Comparison of ENCODE assay signal across 23 cellular contexts in genomic region chr4:531721-532565, GRCh38. TPM values are rescaled to one million over a fixed set of nuclear protein-coding genes. Genes with fewer than 3 reads are reported as not detected.
A peak's percentile ranks its signal among the peaks of the same experiment; 100 is the strongest.
DNase-seq lines count a peak whose midpoint lies in the region; ATAC-seq, FAIRE-seq and TF ChIP-seq lines count a peak whose summit lies in the region.
"Had no signal": no experiment of that assay in that cellular context is flagged by ENCODE, and none has a peak within 500 bp of the region (broad histone marks: within the 10 kb centered on the region; RNA-seq: fewer than 3 reads in every experiment).

No MANE protein-coding gene starts in this region.

- peaks cover 29% of the 10 kb centered on the region for H3K36me3 Mint-ChIP-seq in astrocyte (ENCODE audit: low read depth, unreplicated experiment)
- H3K36me3 Mint-ChIP-seq in effector memory CD8-positive, alpha-beta T cell (ENCODE audit: insufficient read depth), result peaks cover 7% of the 10 kb centered on the region

- DNase-seq in astrocyte (ENCODE audit: low read depth) (no peak), mesenteric fat pad (ENCODE audit: low spot score) (peak; percentile 77), spleen (peak; percentile 62), pons (ENCODE audit: low spot score) (no peak), GM23248 (no peak)
- no peak for DNase-seq in effector memory CD8-positive, alpha-beta T cell
- DNase-seq: Caco-2; CD4-positive, alpha-beta memory T cell; HCEC 1CT; NCI-H1048; NCI-H1417 treated with DMSO at 0.1 percent for 48 hours; NCI-H1694 treated with DMSO at 0.1 percent for 48 hours; NCI-H2081; NCI-H2227 treated with DMSO at 0.1 percent for 48 hours; NCI-H526 treated with DMSO at 0.1 percent for 48 hours; Right ventricle myocardium superior; RPMI8226 had no signal

- H3K4me1 ChIP-seq in astrocyte (ENCODE audit: insufficient read depth, low read length), result no peaks in the 10 kb centered on the region
- peaks cover 0 to 16% (median 7%) of the 10 kb centered on the region in 6 donors for H3K4me1 ChIP-seq in spleen
- H3K4me1 ChIP-seq in GM23248 (ENCODE audit: insufficient read depth), result no peaks in the 10 kb centered on the region
- H3K4me1 ChIP-seq: Caco-2, SJSA1 had no signal

- H3K27me3 Mint-ChIP-seq in astrocyte (ENCODE audit: low read depth, unreplicated experiment), result no peaks in the 10 kb centered on the region
- H3K27me3 Mint-ChIP-seq in effector memory CD8-positive, alpha-beta T cell, result no peaks in the 10 kb centered on the region
- H3K27me3 Mint-ChIP-seq: CD4-positive, alpha-beta memory T cell; IgD-negative memory B cell had no signal

- 92 to 94% (median 92%) methylated on average over 15 to 17 of the region's 17 CpGs for WGBS in spleen, 5 donors
- 93 to 95% methylated on average over 16 to 17 of the region's 17 CpGs for WGBS in GM23248 (ENCODE audit: low coverage in 1 of 2, low lambda C conversion rate in 2 of 2, missing lambda C conversion rate in 2 of 2), 2 experiments

- H3K36me3 ChIP-seq in astrocyte (ENCODE audit: insufficient read depth, low read length), result peaks cover 2% of the 10 kb centered on the region
- peaks cover 0 to 100% (median 82%) of the 10 kb centered on the region in 6 donors for H3K36me3 ChIP-seq in spleen
- peaks cover 12% of the 10 kb centered on the region; the same call in 1 of the 2 replicates for H3K36me3 ChIP-seq in GM23248 (ENCODE audit: low read depth)

- no peaks in the 10 kb centered on the region for H3K9me3 Mint-ChIP-seq in astrocyte (ENCODE audit: unreplicated experiment)
- H3K9me3 Mint-ChIP-seq in effector memory CD8-positive, alpha-beta T cell, result no peaks in the 10 kb centered on the region

- intact Hi-C loops in spleen (cut with DNase I; ENCODE audit: low total_unique reads), result no loop called here

- H4K20me1 ChIP-seq in astrocyte (ENCODE audit: insufficient read depth, low read length) (peaks cover 7% of the 10 kb centered on the region), GM23248 (ENCODE audit: insufficient read depth) (no peaks in the 10 kb centered on the region)

- no peak for TF ChIP-seq CTCF in astrocyte (IDR thresholded peaks at IDR 0.05; ENCODE audit: insufficient read depth, low read depth, low read length)
- TF ChIP-seq CTCF in spleen (IDR thresholded peaks at IDR 0.05 in 8 of 11, conservative IDR thresholded peaks at IDR 0.05 in 3 of 11), result no peak

- peak overlapping the region; percentile 19 for H3K27ac Mint-ChIP-seq in astrocyte (ENCODE audit: unreplicated experiment)
- H3K27ac Mint-ChIP-seq in effector memory CD8-positive, alpha-beta T cell, result peak overlapping the region; percentile 8 to 19
- H3K27ac Mint-ChIP-seq: IgD-negative memory B cell had no signal

- H3K4me3 Mint-ChIP-seq in astrocyte (ENCODE audit: unreplicated experiment), result no peak overlapping the region
- H3K4me3 Mint-ChIP-seq in effector memory CD8-positive, alpha-beta T cell, result no peak overlapping the region
- H3K4me3 Mint-ChIP-seq: CD4-positive, alpha-beta memory T cell had no signal

- H3K9me2 ChIP-seq in GM23248 (ENCODE audit: insufficient read depth), result no peaks in the 10 kb centered on the region

- no peak for FAIRE-seq in astrocyte (lab: Jason Lieb, UNC)
- FAIRE-seq: G401.6, H1 had no signal

- in situ Hi-C loops in GM23248 (cut with MboI), result no loop called here

- H3K27ac ChIP-seq in astrocyte (ENCODE audit: low read depth, low read length), result no peak overlapping the region
- H3K27ac ChIP-seq in spleen, result no peak overlapping the region
- H3K27ac ChIP-seq in GM23248, result no peak overlapping the region
- H3K27ac ChIP-seq: SJSA1 had no signal

- H3K9ac ChIP-seq in astrocyte (ENCODE audit: low read length) (no peak overlapping the region), GM23248 (no peak overlapping the region)

- H3K4me2 ChIP-seq in astrocyte (ENCODE audit: low read length), result no peak overlapping the region
- H3K4me2 ChIP-seq in GM23248 (ENCODE audit: unreplicated experiment), result no peak overlapping the region

- no peak for TF ChIP-seq POLR2A in spleen (IDR thresholded peaks at IDR 0.05)

- no peak overlapping the region for H3K4me3 ChIP-seq in astrocyte (ENCODE audit: insufficient read depth, low read depth, low read length)
- no peak overlapping the region for H3K4me3 ChIP-seq in spleen
- no peak overlapping the region for H3K4me3 ChIP-seq in GM23248
- H3K4me3 ChIP-seq: SJSA1 had no signal

- H3K27me3 ChIP-seq in astrocyte (ENCODE audit: insufficient read depth, low read length) (no peaks in the 10 kb centered on the region), spleen (replicated peaks in 1 of 7) (no peaks in the 10 kb centered on the region), GM23248 (replicated peaks; ENCODE audit: insufficient read depth) (no peaks in the 10 kb centered on the region)
- H3K27me3 ChIP-seq: SJSA1 had no signal

- no peak overlapping the region for H2AFZ ChIP-seq in astrocyte (ENCODE audit: low read depth, low read length)
- no peak overlapping the region for H2AFZ ChIP-seq in GM23248

- no peaks in the 10 kb centered on the region for H3K4me1 Mint-ChIP-seq in astrocyte (ENCODE audit: low read depth, unreplicated experiment)
- peaks cover 7 to 11% of the 10 kb centered on the region in 2 donors for H3K4me1 Mint-ChIP-seq in effector memory CD8-positive, alpha-beta T cell (ENCODE audit: low read depth in 2 of 2)
- H3K4me1 Mint-ChIP-seq: IgD-negative memory B cell had no signal

- H3F3A ChIP-seq in GM23248 (ENCODE audit: insufficient read depth), result no peaks in the 10 kb centered on the region

- no peaks in the 10 kb centered on the region for H3K9me3 ChIP-seq in astrocyte (ENCODE audit: insufficient read depth, low read depth, low read length)
- H3K9me3 ChIP-seq in spleen, result peaks cover 0 to 41% (median 0%) of the 10 kb centered on the region in 8 donors
- no peaks in the 10 kb centered on the region for H3K9me3 ChIP-seq in GM23248 (ENCODE audit: low read depth)
- H3K9me3 ChIP-seq: Caco-2, SJSA1 had no signal

- H3K79me2 ChIP-seq in astrocyte (ENCODE audit: insufficient read depth, low read length) (peaks cover 9% of the 10 kb centered on the region), GM23248 (ENCODE audit: insufficient read depth) (0 out of 2 replicates have a peak, but pooled peaks cover 4% of the 10 kb centered on the region)

- ATAC-seq in effector memory CD8-positive, alpha-beta T cell (replicated peaks), result no peak
- no peak for ATAC-seq in HG02981 (IDR thresholded peaks at IDR 0.05; ENCODE audit: unreplicated experiment)

RNA-seq across cellular contexts. Expression of gene PIGG, which starts 32.9 kb away (rescaled TPM):
- total RNA-seq in astrocyte, result 53.0 and 53.4 TPM in 2 replicates
- 45.1 TPM for total RNA-seq in mesenteric fat pad
- 100 to 1,000 TPM in 1 of 7 donors, 10 to 100 TPM in 6; 60.6 to 102 (median 85.0) TPM for total RNA-seq in spleen
- 10 to 100 TPM; 28.0 to 60.6 (median 49.1) TPM for polyA plus RNA-seq in spleen
- total RNA-seq in GM23248 (2014; rRNA removed; shearing (Covaris generic)), result 39.8 and 47.8 TPM in 2 replicates
- polyA plus RNA-seq in GM23248 (2016; fragmentation: Nextera tagmentation; extraction: Ambion mirVana), result 51.2 and 53.8 TPM in 2 replicates

RNA-seq across cellular contexts. Expression of gene ZNF721, which starts 33.0 kb away (rescaled TPM):
- 23.7 and 26.3 TPM in 2 replicates for total RNA-seq in astrocyte
- 18.2 TPM for total RNA-seq in mesenteric fat pad
- total RNA-seq in spleen, result 10 to 100 TPM; 30.5 to 54.9 (median 44.8) TPM
- polyA plus RNA-seq in spleen, result 10 to 100 TPM; 11.9 to 14.2 (median 12.8) TPM
- 7.8 and 10.7 TPM in 2 replicates for total RNA-seq in GM23248 (2014; rRNA removed; shearing (Covaris generic))
- 10.6 TPM in 2 replicates for polyA plus RNA-seq in GM23248 (2016; fragmentation: Nextera tagmentation; extraction: Ambion mirVana)

RNA-seq across cellular contexts. Expression of gene TMEM271, which starts 44.2 kb away (rescaled TPM):
- 4.4 and 6.2 TPM in 2 replicates for total RNA-seq in astrocyte
- not detected for total RNA-seq in mesenteric fat pad
- not detected for total RNA-seq in spleen
- not detected for polyA plus RNA-seq in spleen
- not detected in 2 replicates for total RNA-seq in GM23248 (2014; rRNA removed; shearing (Covaris generic))
- polyA plus RNA-seq in GM23248 (2016; fragmentation: Nextera tagmentation; extraction: Ambion mirVana), result not detected in 2 replicates
- total RNA-seq: Caco-2; CD4-positive, alpha-beta memory T cell; NCI-H460; Right ventricle myocardium superior; SJSA1 had no signal
- polyA plus RNA-seq: CD4-positive, alpha-beta memory T cell; IgD-negative memory B cell had no signal

Comparison
In these comparisons a context has a peak if more than half of its experiments do, and no peak if none do; other contexts are left out.
1. DNase-seq: peak in mesenteric fat pad (single experiment) and spleen (single experiment); none in astrocyte (single experiment), effector memory CD8-positive, alpha-beta T cell (0 of 3), pons (single experiment) and GM23248 (single experiment).